ENCODE assay signal across 6 cellular contexts in the genomic region with DNA sequence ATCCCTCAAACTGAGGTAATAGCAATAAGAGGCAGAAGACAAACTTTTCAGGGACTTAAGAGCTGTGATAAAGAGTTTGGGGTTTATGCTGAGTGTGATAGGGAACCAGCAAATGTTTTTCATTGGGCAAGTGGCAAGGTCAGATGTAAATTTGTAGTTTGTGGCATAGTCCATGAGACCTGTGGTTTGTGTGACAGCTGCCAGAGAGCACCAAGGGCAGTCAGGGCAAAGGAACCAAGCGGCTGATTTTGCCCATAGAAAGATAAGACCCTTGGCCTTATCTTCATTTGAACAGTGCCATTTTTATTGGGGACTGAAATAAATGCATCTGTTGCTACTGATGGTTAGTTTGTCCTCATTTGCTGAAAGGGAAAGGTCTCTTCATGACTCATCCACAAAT.
"Had no signal": no experiment of that assay in that cellular context is flagged by ENCODE, and none has a peak within 500 bp of the region (broad histone marks: within the 10 kb centered on the region; RNA-seq: fewer than 3 reads in every experiment).

No MANE protein-coding gene starts in this region.

- H3K4me3 ChIP-seq: GM23338 had no signal

- H3K4me3 Mint-ChIP-seq: GM23338, H9, IgD-negative memory B cell had no signal

- DNase-seq: H9, HCEC 1CT, KBM-7 had no signal

- H3K27ac ChIP-seq: HL-60 had no signal

- H2AFZ ChIP-seq: GM23338 had no signal

- H3K27ac Mint-ChIP-seq: GM23338, H9, IgD-negative memory B cell had no signal

- H3K4me2 ChIP-seq: GM23338 had no signal

- H3K27me3 Mint-ChIP-seq: IgD-negative memory B cell had no signal
